26 cellular contexts compared by ENCODE assay signal in the genomic region with DNA sequence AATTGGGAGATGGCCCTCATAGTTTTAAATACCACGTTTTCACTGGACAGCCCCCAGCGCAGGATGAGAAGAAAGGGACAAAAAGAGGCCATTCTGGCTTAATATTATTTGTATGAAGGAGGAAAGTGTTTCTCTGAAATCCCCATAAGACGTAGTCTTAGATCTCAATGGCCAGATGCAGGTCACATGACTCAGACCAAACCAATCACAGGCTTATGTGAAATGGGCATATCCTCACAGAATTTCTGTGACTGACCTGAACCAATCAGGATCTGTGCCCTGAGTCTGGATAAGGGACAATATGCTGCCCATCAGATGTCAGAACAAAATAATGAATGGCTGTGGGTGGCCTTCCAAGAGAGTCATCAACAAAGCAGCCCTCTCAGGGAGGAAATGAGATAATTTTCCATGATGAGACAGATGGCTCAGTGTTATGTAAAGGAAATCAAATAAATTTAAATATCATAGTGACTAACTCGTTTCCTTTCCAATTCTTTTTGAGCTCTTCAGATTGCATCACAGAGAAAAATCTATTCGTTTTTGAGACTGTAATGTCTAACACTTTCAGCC.
A peak's percentile ranks its signal among the peaks of the same experiment; 100 is the strongest.
DNase-seq lines count a peak whose midpoint lies in the region; ATAC-seq and TF ChIP-seq lines count a peak whose summit lies in the region.
"Had no signal": no experiment of that assay in that cellular context is flagged by ENCODE, and none has a peak within 500 bp of the region (broad histone marks: within the 10 kb centered on the region; RNA-seq: fewer than 3 reads in every experiment).

No MANE protein-coding gene starts in this region.

- no peaks in the 10 kb centered on the region for H3K79me2 ChIP-seq in mesendoderm (ENCODE audit: control insufficient read depth, insufficient read depth, low read length)

- intact Hi-C loops in MCF 10A (cut with micrococcal nuclease) (no loop called here), breast epithelium (cut with DNase I; ENCODE audit: low total_unique reads) (no loop called here)

- no TSS peak for BruUV-seq in MCF 10A (replicated peaks; lab: Mats Ljungman, UMichigan)

- no peaks in the 10 kb centered on the region for H3K9me3 ChIP-seq in breast epithelium
- H3K9me3 ChIP-seq in adipocyte (ENCODE audit: control insufficient read depth, low read length) = no peaks in the 10 kb centered on the region
- H3K9me3 ChIP-seq: esophagus squamous epithelium, heart left ventricle, upper lobe of left lung had no signal

- no peaks in the 10 kb centered on the region for H3K79me1 ChIP-seq in mesendoderm (ENCODE audit: low read length)

- no peaks in the 10 kb centered on the region for H3K27me3 ChIP-seq in breast epithelium
- no peaks in the 10 kb centered on the region for H3K27me3 ChIP-seq in adipocyte (replicated peaks; ENCODE audit: control insufficient read depth, insufficient read depth, low read length)
- H3K27me3 ChIP-seq in mesendoderm (ENCODE audit: insufficient read depth, low read length, poor library complexity) = no peaks in the 10 kb centered on the region
- H3K27me3 ChIP-seq: BLaER1 treated with 17β-estradiol and CSF1 and Interleukin-3, amounts not matched to agents 10 nM and 100 nM; esophagus squamous epithelium; heart left ventricle; neural progenitor cell; upper lobe of left lung had no signal

- TF ChIP-seq POLR2A in breast epithelium (IDR thresholded peaks at IDR 0.05) = no peak

- ATAC-seq in HG03571 (IDR thresholded peaks at IDR 0.05; ENCODE audit: unreplicated experiment) = no peak
- ATAC-seq: heart left ventricle; left ventricle myocardium superior; stimulated activated naive CD8-positive, alpha-beta T cell treated with anti-CD3 and anti-CD28 coated beads, Interleukin-15, amount 100 ng/mL, for 72 hours had no signal

- POLR2A ChIA-PET in MCF 10A (lab: Yijun Ruan, JAX) = interaction anchor here (1.3 kb wide), 1 partner anchor 13 kb away, joined by 4 read pairs; no protein-coding TSS in a partner anchor

- H3K4me1 Mint-ChIP-seq in MCF 10A (ENCODE audit: insufficient read depth, unreplicated experiment) = no peaks in the 10 kb centered on the region
- H3K4me1 Mint-ChIP-seq: activated B cell treated with CpG ODN at 0.5 μM for 24 hours; neural progenitor cell; stimulated activated naive CD8-positive, alpha-beta T cell treated with anti-CD3 and anti-CD28 coated beads, Interleukin-15, amount 100 ng/mL, for 72 hours had no signal

- H2AK5ac ChIP-seq in mesendoderm (ENCODE audit: low read length) = no peak overlapping the region

- no peak overlapping the region for H3K18ac ChIP-seq in mesendoderm (ENCODE audit: low read length)

- WGBS in mesendoderm (ENCODE audit: extremely low coverage, insufficient coverage, low lambda C conversion rate) = no CpG with 5 or more reads among the region's 5 CpGs

- H3K4me1 ChIP-seq in breast epithelium (no peaks in the 10 kb centered on the region), adipocyte (ENCODE audit: control insufficient read depth, insufficient read depth, low read length) (peaks cover 8% of the 10 kb centered on the region), mesendoderm (ENCODE audit: control insufficient read depth, low read depth, low read length) (no peaks in the 10 kb centered on the region)
- H3K4me1 ChIP-seq: esophagus squamous epithelium, heart left ventricle, neural progenitor cell, upper lobe of left lung had no signal

- TF ChIP-seq CTCF in MCF 10A (IDR thresholded peaks at IDR 0.05; ENCODE audit: unreplicated experiment) (no peak), breast epithelium (IDR thresholded peaks at IDR 0.05) (no peak)

- H3K36me3 ChIP-seq in breast epithelium = no peaks in the 10 kb centered on the region
- H3K36me3 ChIP-seq in adipocyte (ENCODE audit: control insufficient read depth, insufficient read depth, low read length, severe bottlenecking) = no peaks in the 10 kb centered on the region
- H3K36me3 ChIP-seq in mesendoderm (ENCODE audit: control insufficient read depth, insufficient read depth, low read length) = no peaks in the 10 kb centered on the region
- H3K36me3 ChIP-seq: BLaER1 treated with 17β-estradiol and CSF1 and Interleukin-3, amounts not matched to agents 10 nM and 100 nM; esophagus squamous epithelium; heart left ventricle; neural progenitor cell; upper lobe of left lung had no signal

- H4K5ac ChIP-seq in mesendoderm (ENCODE audit: low read length) = no peak overlapping the region

- H2BK5ac ChIP-seq in mesendoderm (ENCODE audit: low read length) = no peak overlapping the region

- no peak overlapping the region for H3K4me3 Mint-ChIP-seq in MCF 10A (ENCODE audit: unreplicated experiment)
- H3K4me3 Mint-ChIP-seq: activated B cell treated with CpG ODN at 0.5 μM for 24 hours; activated CD4-positive, alpha-beta memory T cell treated with anti-CD3 and anti-CD28 coated beads for 36 hours; neural progenitor cell; stimulated activated naive CD8-positive, alpha-beta T cell treated with anti-CD3 and anti-CD28 coated beads, Interleukin-15, amount 100 ng/mL, for 72 hours had no signal

- H3K4me3 ChIP-seq in breast epithelium (no peak overlapping the region), adipocyte (ENCODE audit: low read length) (no peak overlapping the region), mesendoderm (ENCODE audit: low read length) (no peak overlapping the region)
- H3K4me3 ChIP-seq: BLaER1 treated with 17β-estradiol and CSF1 and Interleukin-3, amounts not matched to agents 10 nM and 100 nM; esophagus squamous epithelium; heart left ventricle; neural progenitor cell; PC-9; smooth muscle cell; upper lobe of left lung had no signal

- H2BK15ac ChIP-seq in mesendoderm (replicated peaks; ENCODE audit: low read depth) = no peak overlapping the region

- H3K23ac ChIP-seq in mesendoderm (ENCODE audit: low read length) = no peak overlapping the region

- no peak overlapping the region for H4K8ac ChIP-seq in mesendoderm (ENCODE audit: low read depth, low read length)

- H3K27ac Mint-ChIP-seq in MCF 10A (ENCODE audit: low read depth, unreplicated experiment) = no peak overlapping the region
- H3K27ac Mint-ChIP-seq: activated B cell treated with CpG ODN at 0.5 μM for 24 hours; activated CD4-positive, alpha-beta memory T cell treated with anti-CD3 and anti-CD28 coated beads for 36 hours; neural progenitor cell; stimulated activated naive CD8-positive, alpha-beta T cell treated with anti-CD3 and anti-CD28 coated beads, Interleukin-15, amount 100 ng/mL, for 72 hours had no signal

- no peak overlapping the region for H2BK120ac ChIP-seq in mesendoderm (ENCODE audit: low read depth, low read length)

- H3K27me3 Mint-ChIP-seq in MCF 10A (ENCODE audit: insufficient read depth, unreplicated experiment) = no peaks in the 10 kb centered on the region
- H3K27me3 Mint-ChIP-seq: activated B cell treated with CpG ODN at 0.5 μM for 24 hours had no signal

- DNase-seq in MCF 10A (ENCODE audit: unreplicated experiment) (peak; percentile 14), breast epithelium (ENCODE audit: low spot score in 2 of 2) (no peak), adipocyte (ENCODE audit: low read depth) (peak; percentile 37), fibroblast of peridontal ligament (ENCODE audit: extremely low read depth) (peak; percentile 76), GM19240 (ENCODE audit: insufficient read length, low spot score) (no peak), mesendoderm (no peak), OCI-M2 (lab: John Stamatoyannopoulos, UW; ENCODE audit: unreplicated experiment) (no peak)
- DNase-seq: 8988T; activated B cell treated with CpG ODN at 0.5 μM for 24 hours; activated CD4-positive, alpha-beta memory T cell treated with anti-CD3 and anti-CD28 coated beads for 36 hours; activated naive CD4-positive, alpha-beta T cell; cerebellar nuclear complex; effector memory CD4-positive, alpha-beta T cell; esophagus squamous epithelium; heart left ventricle; left ventricle myocardium superior; NCI-H1694 treated with DMSO at 0.1 percent for 48 hours; NCI-H748 treated with DMSO at 0.1 percent for 48 hours; PC-9; stimulated activated CD4-positive, alpha-beta T cell treated with anti-CD3 and anti-CD28 coated beads, Interleukin-2, amount 100 ng/mL, for 48 hours; stimulated activated naive CD8-positive, alpha-beta T cell treated with anti-CD3 and anti-CD28 coated beads, Interleukin-15, amount 100 ng/mL, for 72 hours; upper lobe of left lung had no signal

- no peak overlapping the region for H3K56ac ChIP-seq in mesendoderm (ENCODE audit: low read length)

- H3K27ac ChIP-seq in breast epithelium = no peak overlapping the region
- H3K27ac ChIP-seq in mesendoderm (ENCODE audit: low read depth, low read length) = no peak overlapping the region
- H3K27ac ChIP-seq: BLaER1 treated with 17β-estradiol and CSF1 and Interleukin-3, amounts not matched to agents 10 nM and 100 nM; esophagus squamous epithelium; heart left ventricle; neural progenitor cell; PC-9; upper lobe of left lung had no signal

- H3K9me3 Mint-ChIP-seq in MCF 10A (ENCODE audit: unreplicated experiment) = no peaks in the 10 kb centered on the region
- H3K9me3 Mint-ChIP-seq: activated CD4-positive, alpha-beta memory T cell treated with anti-CD3 and anti-CD28 coated beads for 36 hours; stimulated activated naive CD8-positive, alpha-beta T cell treated with anti-CD3 and anti-CD28 coated beads, Interleukin-15, amount 100 ng/mL, for 72 hours had no signal

- H3K4me2 ChIP-seq in mesendoderm (ENCODE audit: low read length) = no peak overlapping the region
- H3K4me2 ChIP-seq: BLaER1 treated with 17β-estradiol and CSF1 and Interleukin-3, amounts not matched to agents 10 nM and 100 nM; neural progenitor cell; PC-9; smooth muscle cell had no signal

- CTCF ChIA-PET in MCF 10A (lab: Yijun Ruan, JAX) = no interaction called here

- no peak overlapping the region for H3K9ac ChIP-seq in adipocyte (ENCODE audit: low read length)
- no peak overlapping the region for H3K9ac ChIP-seq in mesendoderm (ENCODE audit: low read length)
- H3K9ac ChIP-seq: BLaER1 treated with 17β-estradiol and CSF1 and Interleukin-3, amounts not matched to agents 10 nM and 100 nM; neural progenitor cell had no signal

- H3K4ac ChIP-seq in mesendoderm (ENCODE audit: low read depth, low read length) = no peak overlapping the region

- H3K36me3 Mint-ChIP-seq in MCF 10A (ENCODE audit: insufficient read depth, unreplicated experiment) = no peaks in the 10 kb centered on the region
- H3K36me3 Mint-ChIP-seq: activated CD4-positive, alpha-beta memory T cell treated with anti-CD3 and anti-CD28 coated beads for 36 hours; neural progenitor cell had no signal

Comparison
In these comparisons a context has a peak if more than half of its experiments do, and no peak if none do; other contexts are left out.
1. DNase-seq: peak in MCF 10A (single experiment), adipocyte (single experiment) and fibroblast of peridontal ligament (single experiment); none in breast epithelium (0 of 2), GM19240 (single experiment), mesendoderm (single experiment) and OCI-M2 (single experiment).